In genomic region chr19:43229315-43229714, GRCh38 we compare ENCODE assay signal across 2 cellular contexts.
TF ChIP-seq lines count a peak whose summit lies in the region.

No MANE protein-coding gene starts in this region.

TF ChIP-seq in A549, 52 proteins besides CTCF, POLR2A, EP300 and RAD21:
- TF ChIP-seq GATA3 (IDR thresholded peaks at IDR 0.05; ENCODE audit: borderline replicate concordance) (no peak), MAFK (IDR thresholded peaks at IDR 0.05; ENCODE audit: partially characterized antibody) (no peak), NFE2L2 (conservative IDR thresholded peaks at IDR 0.05; ENCODE audit: low read length) (no peak), MAX (IDR thresholded peaks at IDR 0.05) (no peak), REST (IDR thresholded peaks at IDR 0.05) (no peak), ESRRA (IDR thresholded peaks at IDR 0.05; ENCODE audit: borderline replicate concordance, low read length) (no peak), FOSL2 (IDR thresholded peaks at IDR 0.05) (no peak), FOSL2 (CRISPR knock-in tag; IDR thresholded peaks at IDR 0.05) (no peak), RARB (CRISPR knock-in tag; IDR thresholded peaks at IDR 0.05) (no peak), RNF2 (IDR thresholded peaks at IDR 0.05; ENCODE audit: borderline replicate concordance, low read depth) (no peak), SREBF2 (IDR thresholded peaks at IDR 0.05) (no peak)

TF ChIP-seq in GM23338, 12 proteins besides CTCF, POLR2A, EP300 and RAD21:
- TF ChIP-seq ETS1 (IDR thresholded peaks at IDR 0.05) (no peak), EZH2phosphoT487 (IDR thresholded peaks at IDR 0.05; ENCODE audit: unreplicated experiment) (no peak), ZNF462 (CRISPR knock-in tag; IDR thresholded peaks at IDR 0.05) (no peak)
TF ChIP-seq in GM23338: peak in this region for 0.
